In genomic region chr22:22034469-22035132, GRCh38 we compare ENCODE assay signal across 15 cellular contexts. TPM values are rescaled to one million over a fixed set of nuclear protein-coding genes. Genes with fewer than 3 reads are reported as not detected.
A peak's percentile ranks its signal among the peaks of the same experiment; 100 is the strongest.
DNase-seq lines count a peak whose midpoint lies in the region; ATAC-seq, FAIRE-seq and TF ChIP-seq lines count a peak whose summit lies in the region.
"Had no signal": no experiment of that assay in that cellular context is flagged by ENCODE, and none has a peak within 500 bp of the region (broad histone marks: within the 10 kb centered on the region; RNA-seq: fewer than 3 reads in every experiment).

No MANE protein-coding gene starts in this region.

- no peaks in the 10 kb centered on the region for H3K36me3 ChIP-seq in BLaER1 treated with 17β-estradiol and CSF1 and Interleukin-3, amounts not matched to agents 10 nM and 100 nM
- H3K36me3 ChIP-seq in OCI-LY7 (ENCODE audit: insufficient read depth, low read length) (peaks cover 9% of the 10 kb centered on the region), esophagus muscularis mucosa (no peaks in the 10 kb centered on the region)

- peak overlapping the region in 8 of 11 experiments; percentile 16 to 92 (median 69); a peak in 12 of 22 replicates for H3K4me2 ChIP-seq in BLaER1 treated with 17β-estradiol and CSF1 and Interleukin-3, amounts not matched to agents 10 nM and 100 nM
- 0 out of 2 replicates have a peak overlapping the region, but pooled peaks have one; percentile 6 for H3K4me2 ChIP-seq in OCI-LY7 (ENCODE audit: low read length)

- H3K27ac ChIP-seq in BLaER1 treated with 17β-estradiol and CSF1 and Interleukin-3, amounts not matched to agents 10 nM and 100 nM = peak overlapping the region in 2 of 11 experiments; percentile 6 to 33; a peak in 2 of 22 replicates
- H3K27ac ChIP-seq in OCI-LY7 (ENCODE audit: low read depth, low read length, poor library complexity, severe bottlenecking) = peak overlapping the region; percentile 8
- no peak overlapping the region for H3K27ac ChIP-seq in esophagus muscularis mucosa (replicated peaks in 1 of 4)
- H3K27ac ChIP-seq: GM23248 had no signal

- peak; percentile 67 for FAIRE-seq in urothelium cell line (lab: Jason Lieb, UNC)
- FAIRE-seq: A204.1, H54 had no signal

- H4K20me1 ChIP-seq in BLaER1 treated with 17β-estradiol and CSF1 and Interleukin-3, amounts not matched to agents 10 nM and 100 nM = no peaks in the 10 kb centered on the region
- no peaks in the 10 kb centered on the region for H4K20me1 ChIP-seq in OCI-LY7 (ENCODE audit: insufficient read depth, low read length)

- peaks cover 0 to 2% (median 0%) of the 10 kb centered on the region in 11 experiments; a peak in 1 of 22 replicates for H3K9me3 ChIP-seq in BLaER1 treated with 17β-estradiol and CSF1 and Interleukin-3, amounts not matched to agents 10 nM and 100 nM (replicated peaks in 1 of 11)
- H3K9me3 ChIP-seq in OCI-LY7 (ENCODE audit: low read length) (no peaks in the 10 kb centered on the region), esophagus muscularis mucosa (no peaks in the 10 kb centered on the region)

- peaks cover 60% of the 10 kb centered on the region; the same call in 1 of the 2 replicates for H3K79me2 ChIP-seq in OCI-LY7 (ENCODE audit: insufficient read depth, low read depth, low read length)

- CTCF ChIA-PET in OCI-LY7 (lab: Charles Lee; ENCODE audit: unreplicated experiment) = interaction anchor here (0.6 to 2.0 kb wide), 2 partner anchors 12 to 77 kb away, joined by 3 to 6 read pairs; no protein-coding TSS in a partner anchor

- H3K9me2 ChIP-seq in OCI-LY7 (ENCODE audit: insufficient read depth, low read length) = no peaks in the 10 kb centered on the region

- H3K27me3 ChIP-seq in BLaER1 treated with 17β-estradiol and CSF1 and Interleukin-3, amounts not matched to agents 10 nM and 100 nM = no peaks in the 10 kb centered on the region
- H3K27me3 ChIP-seq in esophagus muscularis mucosa = peaks cover 0 to 8% (median 0%) of the 10 kb centered on the region in 4 donors

- TF ChIP-seq CTCF in OCI-LY7 (conservative IDR thresholded peaks at IDR 0.05; ENCODE audit: low read length) = no peak
- no peak for TF ChIP-seq CTCF in esophagus muscularis mucosa (IDR thresholded peaks at IDR 0.05)

- no TSS peak for BruUV-seq in OCI-LY7 (replicated peaks; lab: Mats Ljungman, UMichigan)

- DNase-seq in OCI-LY7 (ENCODE audit: low spot score) (no peak), esophagus muscularis mucosa (ENCODE audit: extremely low spot score) (peak; percentile 66), urothelium cell line (ENCODE audit: low spot score) (no peak)
- DNase-seq in effector CD4-positive, alpha-beta T cell = no peak
- DNase-seq: CD4-positive, CD25-positive, alpha-beta regulatory T cell; DMS53; GF-D8; GM23248; IMR-90 had no signal

- H3K9ac ChIP-seq in BLaER1 treated with 17β-estradiol and CSF1 and Interleukin-3, amounts not matched to agents 10 nM and 100 nM = no peak overlapping the region
- H3K9ac ChIP-seq: GM23248 had no signal

- peaks cover 22 to 100% (median 93%) of the 10 kb centered on the region in 10 experiments for H3K4me1 ChIP-seq in BLaER1 treated with 17β-estradiol and CSF1 and Interleukin-3, amounts not matched to agents 10 nM and 100 nM
- H3K4me1 ChIP-seq in OCI-LY7 (ENCODE audit: insufficient read depth, low read length, poor library complexity, severe bottlenecking) (peaks cover 99% of the 10 kb centered on the region), esophagus muscularis mucosa (peaks cover 0 to 10% (median 2%) of the 10 kb centered on the region in 4 donors)

- H3K4me3 ChIP-seq in BLaER1 treated with 17β-estradiol and CSF1 and Interleukin-3, amounts not matched to agents 10 nM and 100 nM = no peak overlapping the region
- H3K4me3 ChIP-seq in OCI-LY7 (ENCODE audit: low read depth, low read length, poor library complexity, severe bottlenecking) (no peak overlapping the region), esophagus muscularis mucosa (no peak overlapping the region)
- H3K4me3 ChIP-seq: GM23248 had no signal

- no peak overlapping the region for H2AFZ ChIP-seq in OCI-LY7 (ENCODE audit: low read length)
- H2AFZ ChIP-seq: GM23248 had no signal

- 76% methylated on average over 3 of the region's 3 CpGs for WGBS in esophagus muscularis mucosa

- ATAC-seq in GM18909 (IDR thresholded peaks at IDR 0.05; ENCODE audit: poor library complexity, unreplicated experiment) = no peak
- ATAC-seq in HG02642 (IDR thresholded peaks at IDR 0.05; ENCODE audit: poor library complexity, unreplicated experiment) = no peak
- ATAC-seq: HCT116 had no signal

- intact Hi-C loops in OCI-LY7 (cut with micrococcal nuclease; ENCODE audit: unreplicated experiment) = no loop called here
- intact Hi-C loops in esophagus muscularis mucosa (cut with DNase I) = no loop called here

- TF ChIP-seq EP300 in esophagus muscularis mucosa (IDR thresholded peaks at IDR 0.05) = no peak

- no peak for TF ChIP-seq POLR2A in esophagus muscularis mucosa (IDR thresholded peaks at IDR 0.05; ENCODE audit: low read depth)

- POLR2A ChIA-PET in OCI-LY7 (lab: Charles Lee) = interaction anchor here (0.6 to 10.0 kb wide), 4 partner anchors 11 to 533 kb away, joined by 3 to 262 read pairs (median 4); no protein-coding TSS in a partner anchor

RNA-seq across cellular contexts. Expression of gene TOP3B, which starts 52.0 kb away (rescaled TPM):
- total RNA-seq in OCI-LY7 (2014; rRNA removed; shearing (Covaris generic)) = 65.6 and 82.6 TPM in 2 replicates
- 98.7 and 101 TPM in 2 replicates for total RNA-seq in OCI-LY7 (2022)
- total RNA-seq in esophagus muscularis mucosa = 10 to 100 TPM; 12.3 to 27.5 (median 20.4) TPM
